29 cellular contexts compared by ENCODE assay signal in genomic region chr2:129112181-129112580, GRCh38.
DNase-seq lines count a peak whose midpoint lies in the region; ATAC-seq, FAIRE-seq and TF ChIP-seq lines count a peak whose summit lies in the region.
"Had no signal": no experiment of that assay in that cellular context is flagged by ENCODE, and none has a peak within 500 bp of the region (broad histone marks: within the 10 kb centered on the region; RNA-seq: fewer than 3 reads in every experiment).

No MANE protein-coding gene starts in this region.

- no peaks in the 10 kb centered on the region for H3F3A ChIP-seq in GM23338 (replicated peaks; ENCODE audit: low read depth)

- H3K27me3 ChIP-seq in breast epithelium (no peaks in the 10 kb centered on the region), H1 (replicated peaks in 1 of 4; ENCODE audit: control insufficient read depth in 3 of 4, extremely low read depth in 1 of 4, insufficient read depth in 3 of 4, low read length in 3 of 4) (no peaks in the 10 kb centered on the region), GM23338 (ENCODE audit: insufficient read depth) (no peaks in the 10 kb centered on the region)
- H3K27me3 ChIP-seq: BE2C, BLaER1 had no signal

- TF ChIP-seq CTCF in MCF 10A (IDR thresholded peaks at IDR 0.05; ENCODE audit: unreplicated experiment) (no peak), breast epithelium (IDR thresholded peaks at IDR 0.05) (no peak), NB4 (IDR thresholded peaks at IDR 0.05; ENCODE audit: low read depth, low read length) (no peak), H1 (IDR thresholded peaks at IDR 0.05; ENCODE audit: control extremely low read depth in 1 of 3, insufficient read depth in 1 of 3, low read depth in 1 of 3, low read length in 3 of 3) (no peak), GM23338 (conservative IDR thresholded peaks at IDR 0.05; ENCODE audit: low read depth in 2 of 2) (no peak), mucosa of descending colon (IDR thresholded peaks at IDR 0.05) (no peak)

- no peak overlapping the region for H3K18ac ChIP-seq in H1 (ENCODE audit: extremely low read depth, low read length)

- H4K20me1 ChIP-seq in H1 (replicated peaks in 1 of 2; ENCODE audit: control insufficient read depth in 1 of 2, insufficient read depth in 2 of 2, low read length in 2 of 2) (no peaks in the 10 kb centered on the region), GM23338 (replicated peaks; ENCODE audit: insufficient read depth) (no peaks in the 10 kb centered on the region)
- H4K20me1 ChIP-seq: BLaER1 had no signal

- no peak overlapping the region for H3K4ac ChIP-seq in H1 (replicated peaks; ENCODE audit: insufficient read length, low read depth, low read length)

- POLR2A ChIA-PET in MCF 10A (lab: Yijun Ruan, JAX) = no interaction called here
- POLR2A ChIA-PET in H1 (lab: Charles Lee; ENCODE audit: partially characterized antibody) = no interaction called here

- H3K4me1 ChIP-seq in breast epithelium (no peaks in the 10 kb centered on the region), H1 (replicated peaks in 1 of 4; ENCODE audit: control insufficient read depth in 3 of 4, insufficient read depth in 4 of 4, low read length in 3 of 4) (no peaks in the 10 kb centered on the region), GM23338 (ENCODE audit: insufficient read depth) (no peaks in the 10 kb centered on the region), mucosa of descending colon (ENCODE audit: low read depth) (no peaks in the 10 kb centered on the region)
- H3K4me1 ChIP-seq: BE2C had no signal

- no peak overlapping the region for H3K27ac ChIP-seq in breast epithelium
- H3K27ac ChIP-seq in H1 (ENCODE audit: low read depth, low read length) = no peak overlapping the region
- no peak overlapping the region for H3K27ac ChIP-seq in GM23338 (ENCODE audit: low read depth)
- H3K27ac ChIP-seq: BLaER1 had no signal

- TF ChIP-seq RAD21 in H1 (IDR thresholded peaks at IDR 0.05 in 1 of 2, conservative IDR thresholded peaks at IDR 0.05 in 1 of 2; ENCODE audit: low read depth in 2 of 2, low read length in 2 of 2) = no peak

- H3K9me3 ChIP-seq in breast epithelium (no peaks in the 10 kb centered on the region), H1 (ENCODE audit: insufficient read depth in 2 of 2, low read depth in 1 of 2, low read length in 1 of 2) (no peaks in the 10 kb centered on the region), mucosa of descending colon (no peaks in the 10 kb centered on the region)
- H3K9me3 ChIP-seq: BE2C, BLaER1 had no signal

- H3K36me3 Mint-ChIP-seq in MCF 10A (ENCODE audit: insufficient read depth, unreplicated experiment) (no peaks in the 10 kb centered on the region), GM23338 (ENCODE audit: low read depth) (no peaks in the 10 kb centered on the region)
- H3K36me3 Mint-ChIP-seq: CD14-positive monocyte; CD4-positive, alpha-beta memory T cell; CD4-positive, CD25-positive, alpha-beta regulatory T cell; CD8-positive, alpha-beta memory T cell had no signal

- BruUV-seq in MCF 10A (replicated peaks; lab: Mats Ljungman, UMichigan) = no TSS peak

- no peak for TF ChIP-seq EP300 in H1 (IDR thresholded peaks at IDR 0.05; ENCODE audit: borderline replicate concordance in 1 of 2, low read depth in 2 of 2, low read length in 2 of 2)

- FAIRE-seq in H1 (lab: Jason Lieb, UNC) = no peak
- FAIRE-seq: A204.1, GM12878, GM12892, GM18507, GM19239 had no signal

- no peak overlapping the region for H3K9ac ChIP-seq in H1 (replicated peaks in 1 of 4; ENCODE audit: extremely low read depth in 1 of 4, low read depth in 3 of 4, low read length in 3 of 4)
- H3K9ac ChIP-seq: BLaER1 had no signal

- H2BK20ac ChIP-seq in H1 (ENCODE audit: low read length) = no peak overlapping the region

- no peaks in the 10 kb centered on the region for H3K79me1 ChIP-seq in H1 (ENCODE audit: low read depth, low read length)

- H2BK5ac ChIP-seq in H1 (ENCODE audit: low read depth, low read length) = no peak overlapping the region

- WGBS in H1 (ENCODE audit: extremely low coverage in 1 of 2, insufficient coverage in 1 of 2, insufficient read length in 1 of 2, insufficient replicate concordance in 2 of 2, low coverage in 1 of 2, low lambda C conversion rate in 2 of 2, missing lambda C conversion rate in 1 of 2), 2 experiments = 95% methylated on average over 6 of the region's 6 CpGs; no CpG with 5 or more reads in 1 of the 2 experiments

- no peaks in the 10 kb centered on the region for H3K23me2 ChIP-seq in H1 (ENCODE audit: low read depth, low read length)

- H3K79me2 ChIP-seq in H1 (ENCODE audit: control insufficient read depth in 1 of 2, insufficient read depth in 2 of 2, low read length in 2 of 2) (no peaks in the 10 kb centered on the region), GM23338 (replicated peaks; ENCODE audit: insufficient read depth) (no peaks in the 10 kb centered on the region)

- H3K27me3 Mint-ChIP-seq in MCF 10A (ENCODE audit: insufficient read depth, unreplicated experiment) (no peaks in the 10 kb centered on the region), GM23338 (ENCODE audit: insufficient read depth, low read depth, poor library complexity) (peaks cover 2% of the 10 kb centered on the region)
- H3K27me3 Mint-ChIP-seq: CD4-positive, alpha-beta memory T cell; CD4-positive, CD25-positive, alpha-beta regulatory T cell; CD8-positive, alpha-beta memory T cell had no signal

- H2BK120ac ChIP-seq in H1 (replicated peaks; ENCODE audit: low read depth, low read length) = no peak overlapping the region

- intact Hi-C loops in MCF 10A (cut with micrococcal nuclease) = no loop called here
- intact Hi-C loops in breast epithelium (cut with DNase I; ENCODE audit: low total_unique reads) = no loop called here
- intact Hi-C loops in mucosa of descending colon (cut with DNase I, micrococcal nuclease) = no loop called here

- H3K4me2 ChIP-seq in H1 (ENCODE audit: insufficient read depth in 1 of 2, low read depth in 2 of 2, low read length in 2 of 2) = no peak overlapping the region
- no peak overlapping the region for H3K4me2 ChIP-seq in GM23338
- H3K4me2 ChIP-seq: BLaER1 had no signal

- no peak overlapping the region for H3K4me3 ChIP-seq in breast epithelium
- no peak overlapping the region for H3K4me3 ChIP-seq in NB4 (ENCODE audit: low read depth, low read length)
- H3K4me3 ChIP-seq in H1 (ENCODE audit: extremely low read depth in 1 of 4, insufficient read depth in 2 of 4, low read depth in 3 of 4, low read length in 4 of 4) = no peak overlapping the region
- H3K4me3 ChIP-seq in GM23338 = no peak overlapping the region
- no peak overlapping the region for H3K4me3 ChIP-seq in mucosa of descending colon
- H3K4me3 ChIP-seq: BLaER1, GM12878 had no signal

- no peak overlapping the region for H2BK15ac ChIP-seq in H1 (ENCODE audit: low read length)

- no peak overlapping the region for H2AK5ac ChIP-seq in H1 (ENCODE audit: low read depth, low read length)

- H3K4me1 Mint-ChIP-seq in MCF 10A (ENCODE audit: insufficient read depth, unreplicated experiment) = no peaks in the 10 kb centered on the region
- peaks cover 4% of the 10 kb centered on the region; the same call in 1 of the 3 replicates for H3K4me1 Mint-ChIP-seq in GM23338
- H3K4me1 Mint-ChIP-seq: CD14-positive monocyte; CD4-positive, alpha-beta memory T cell; CD4-positive, CD25-positive, alpha-beta regulatory T cell; CD8-positive, alpha-beta memory T cell had no signal

- H3K14ac ChIP-seq in H1 (ENCODE audit: insufficient read length) = no peak overlapping the region

- CTCF ChIA-PET in MCF 10A (lab: Yijun Ruan, JAX) (no interaction called here), H1 (lab: Charles Lee; ENCODE audit: partially characterized antibody) (no interaction called here)

- TF ChIP-seq POLR2A in breast epithelium (IDR thresholded peaks at IDR 0.05) = no peak
- no peak for TF ChIP-seq POLR2A in NB4 (IDR thresholded peaks at IDR 0.05; ENCODE audit: extremely low read depth, insufficient read length)
- no peak for TF ChIP-seq POLR2A in H1 (IDR thresholded peaks at IDR 0.05; ENCODE audit: control extremely low read depth in 1 of 2, low read depth in 2 of 2, low read length in 2 of 2)

- H3K23ac ChIP-seq in H1 (ENCODE audit: insufficient read length) = no peak overlapping the region

- H3K9me3 Mint-ChIP-seq in MCF 10A (ENCODE audit: unreplicated experiment) = no peaks in the 10 kb centered on the region
- H3K9me3 Mint-ChIP-seq in GM23338 = no peaks in the 10 kb centered on the region

- no peak overlapping the region for H4K91ac ChIP-seq in H1 (replicated peaks; ENCODE audit: insufficient read length, low read length)

- no peak overlapping the region for H4K8ac ChIP-seq in H1 (ENCODE audit: extremely low read depth, insufficient read depth, low read length)

- H3K27ac Mint-ChIP-seq in MCF 10A (ENCODE audit: low read depth, unreplicated experiment) (no peak overlapping the region), GM23338 (no peak overlapping the region)
- H3K27ac Mint-ChIP-seq: CD14-positive monocyte; CD4-positive, alpha-beta memory T cell; CD4-positive, CD25-positive, alpha-beta regulatory T cell; CD8-positive, alpha-beta memory T cell had no signal

- H3K4me3 Mint-ChIP-seq in MCF 10A (ENCODE audit: unreplicated experiment) (no peak overlapping the region), GM23338 (no peak overlapping the region)
- H3K4me3 Mint-ChIP-seq: CD14-positive monocyte; CD4-positive, alpha-beta memory T cell; CD4-positive, CD25-positive, alpha-beta regulatory T cell; CD8-positive, alpha-beta memory T cell had no signal

- H2AFZ ChIP-seq in H1 (ENCODE audit: low read length) (peak overlapping the region; percentile 59), GM23338 (no peak overlapping the region)

- DNase-seq in MCF 10A (ENCODE audit: unreplicated experiment) = peak; percentile 52
- DNase-seq in breast epithelium (ENCODE audit: low spot score in 2 of 2) = no peak
- DNase-seq in NB4 (ENCODE audit: low read depth) = peak; percentile 70
- DNase-seq in H1 (ENCODE audit: low read depth in 1 of 2, low spot score in 2 of 2) = no peak
- DNase-seq in GM23338 (ENCODE audit: low spot score) = no peak
- DNase-seq in mucosa of descending colon = no peak
- DNase-seq: 8988T; ACHN; BE2C; C1 segment of cervical spinal cord; CD4-positive, alpha-beta memory T cell; CD4-positive, CD25-positive, alpha-beta regulatory T cell; CD8-positive, alpha-beta memory T cell; COR-L47; DMS 273 treated with DMSO at 0.1 percent for 48 hours; DMS153; DMS53; DMS79; DND-41; EL; GDM1 had no signal

- no peak overlapping the region for H4K5ac ChIP-seq in H1 (ENCODE audit: insufficient read length, low read depth, low read length)

- H2BK12ac ChIP-seq in H1 (ENCODE audit: low read depth, low read length) = no peak overlapping the region

- no peaks in the 10 kb centered on the region for H3K9me2 ChIP-seq in GM23338 (ENCODE audit: insufficient read depth)

- no peak overlapping the region for H3K56ac ChIP-seq in H1 (replicated peaks; ENCODE audit: insufficient read length, low read depth, low read length)

- no peak for ATAC-seq in GM23338
- ATAC-seq in GM18870 (IDR thresholded peaks at IDR 0.05; ENCODE audit: unreplicated experiment) = no peak
- no peak for ATAC-seq in mucosa of descending colon
- ATAC-seq: GM12878 had no signal

- H3K36me3 ChIP-seq in breast epithelium (no peaks in the 10 kb centered on the region), H1 (ENCODE audit: control insufficient read depth in 2 of 4, insufficient read depth in 4 of 4, low read length in 3 of 4) (no peaks in the 10 kb centered on the region), GM23338 (ENCODE audit: insufficient read depth) (no peaks in the 10 kb centered on the region), mucosa of descending colon (ENCODE audit: low read depth) (no peaks in the 10 kb centered on the region)
- H3K36me3 ChIP-seq: BE2C, BLaER1 had no signal

Comparison
In these comparisons a context has a peak if more than half of its experiments do, and no peak if none do; other contexts are left out.
1. DNase-seq: peak in MCF 10A (single experiment) and NB4 (single experiment); none in breast epithelium (0 of 2), H1 (0 of 2), GM23338 (single experiment) and mucosa of descending colon (0 of 3).